5 cellular contexts compared by ENCODE assay signal in genomic region chr4:48745223-48745622, GRCh38. TPM values are rescaled to one million over a fixed set of nuclear protein-coding genes. Genes with fewer than 3 reads are reported as not detected.
DNase-seq lines count a peak whose midpoint lies in the region; ATAC-seq, FAIRE-seq and TF ChIP-seq lines count a peak whose summit lies in the region.
"Not testable (repeated sequence)": the region's sequence is repeated elsewhere in the genome, so short reads cannot be mapped to it uniquely, and the experiment has no call there.

No MANE protein-coding gene starts in this region.

- H2AFZ ChIP-seq in K562 (ENCODE audit: low read depth, low read length): not testable (repeated sequence)

- not testable (repeated sequence) for H3K9ac ChIP-seq in K562 (ENCODE audit: insufficient read depth in 1 of 2, low read depth in 2 of 2, low read length in 2 of 2)

- not testable (repeated sequence) for H3K36me3 ChIP-seq in HEK293 (ENCODE audit: control insufficient read depth in 2 of 2, insufficient read depth in 1 of 2, low read length in 2 of 2); K562 (ENCODE audit: control insufficient read depth, insufficient read depth, low read length)

- not testable (repeated sequence) for BruUV-seq in K562 (replicated peaks; lab: Mats Ljungman, UMichigan)

- H3K4me1 ChIP-seq in HEK293 (ENCODE audit: control insufficient read depth, insufficient read depth, low read length): not testable (repeated sequence)
- peaks cover 12 to 30% of the 10 kb centered on the region in 2 experiments; a peak in 4 of 5 replicates for H3K4me1 ChIP-seq in K562 (replicated peaks in 1 of 2; ENCODE audit: control insufficient read depth in 2 of 2, insufficient read depth in 2 of 2, low read length in 2 of 2)

- H3K27me3 ChIP-seq in CD4-positive, alpha-beta T cell (ENCODE audit: control insufficient read depth, insufficient read depth, low read length); K562 (ENCODE audit: control insufficient read depth in 2 of 2, insufficient read depth in 2 of 2, low read length in 2 of 2): not testable (repeated sequence)

- FAIRE-seq in K562 (lab: Jason Lieb, UNC): not testable (repeated sequence)

- TF ChIP-seq CTCF in CD4-positive, alpha-beta T cell (IDR thresholded peaks at IDR 0.05); HEK293 (tag by site-specific recombination; IDR thresholded peaks at IDR 0.05); K562 (IDR thresholded peaks at IDR 0.05 in 2 of 3, conservative IDR thresholded peaks at IDR 0.05 in 1 of 3; ENCODE audit: insufficient read depth in 2 of 3, low read depth in 1 of 3, low read length in 3 of 3); natural killer cell (IDR thresholded peaks at IDR 0.05): not testable (repeated sequence)

- CTCF ChIA-PET in CD4-positive, alpha-beta T cell (lab: Charles Lee); HEK293 (lab: Yijun Ruan, JAX); K562 (lab: Yijun Ruan, JAX; ENCODE audit: low intra/inter-chr PET ratio): not testable (repeated sequence)

- H3K27ac Mint-ChIP-seq in CD4-positive, alpha-beta T cell: peak overlapping the region; percentile 16
- H3K27ac Mint-ChIP-seq in activated T-cell treated with anti-CD3 and anti-CD28 coated beads, Interleukin-2, amount 50 U/mL, for 24 hours: peak overlapping the region; percentile 29
- peak overlapping the region; percentile 84 to 88 for H3K27ac Mint-ChIP-seq in natural killer cell

- not testable (repeated sequence) for ATAC-seq in CD4-positive, alpha-beta T cell (ENCODE audit: poor library complexity); K562; natural killer cell

- DNase-seq in CD4-positive, alpha-beta T cell; activated T-cell treated with anti-CD3 and anti-CD28 coated beads, Interleukin-2, amount 50 U/mL, for 24 hours; K562 (ENCODE audit: extremely low read depth in 1 of 4, low spot score in 3 of 4); natural killer cell: not testable (repeated sequence)

- H3K4me3 Mint-ChIP-seq in CD4-positive, alpha-beta T cell; activated T-cell treated with anti-CD3 and anti-CD28 coated beads, Interleukin-2, amount 50 U/mL, for 24 hours; natural killer cell: not testable (repeated sequence)

- intact Hi-C loops in CD4-positive, alpha-beta T cell (cut with DNase I, micrococcal nuclease); K562 (cut with micrococcal nuclease); natural killer cell (cut with micrococcal nuclease): not testable (repeated sequence)

- not testable (repeated sequence) for H3K9me3 ChIP-seq in CD4-positive, alpha-beta T cell (ENCODE audit: control insufficient read depth, low read length); HEK293 (ENCODE audit: control insufficient read depth, insufficient read depth, low read depth, low read length); K562 (replicated peaks; ENCODE audit: control insufficient read depth, insufficient read depth, low read depth, low read length)

- TF ChIP-seq RAD21 in K562 (CRISPR knock-in tag; conservative IDR thresholded peaks at IDR 0.05 in 1 of 2, IDR thresholded peaks at IDR 0.05 in 1 of 2): not testable (repeated sequence)

- not testable (repeated sequence) for H4K20me1 ChIP-seq in K562 (replicated peaks; ENCODE audit: control insufficient read depth, insufficient read depth, low read length)

- peaks cover 79% of the 10 kb centered on the region for H3K4me1 Mint-ChIP-seq in CD4-positive, alpha-beta T cell (ENCODE audit: low read depth)
- H3K4me1 Mint-ChIP-seq in activated T-cell treated with anti-CD3 and anti-CD28 coated beads, Interleukin-2, amount 50 U/mL, for 24 hours (ENCODE audit: low read depth): peaks cover 76% of the 10 kb centered on the region
- peaks cover 71 to 83% of the 10 kb centered on the region in 2 donors for H3K4me1 Mint-ChIP-seq in natural killer cell

- WGBS in K562 (ENCODE audit: insufficient coverage, low coverage, missing lambda C conversion rate): 80% methylated on average over 3 of the region's 5 CpGs

- H3K9me1 ChIP-seq in K562 (ENCODE audit: control insufficient read depth, insufficient read depth, low read length): not testable (repeated sequence)

- H3K4me2 ChIP-seq in K562 (ENCODE audit: insufficient read depth, low read length): not testable (repeated sequence)

- H3K4me3 ChIP-seq in HEK293 (ENCODE audit: low read depth, low read length); K562: not testable (repeated sequence)

- in situ Hi-C loops in K562 (cut with MboI): not testable (repeated sequence)

- H3K27me3 Mint-ChIP-seq in CD4-positive, alpha-beta T cell; activated T-cell treated with anti-CD3 and anti-CD28 coated beads, Interleukin-2, amount 50 U/mL, for 24 hours; natural killer cell (ENCODE audit: low read depth in 2 of 2): not testable (repeated sequence)

- peaks cover 76% of the 10 kb centered on the region for H3K79me2 ChIP-seq in K562 (ENCODE audit: control insufficient read depth, insufficient read depth, low read length)

- TF ChIP-seq EP300 in K562 (IDR thresholded peaks at IDR 0.05; ENCODE audit: low read length): not testable (repeated sequence)

- not testable (repeated sequence) for H3K9me3 Mint-ChIP-seq in CD4-positive, alpha-beta T cell; activated T-cell treated with anti-CD3 and anti-CD28 coated beads, Interleukin-2, amount 50 U/mL, for 24 hours; natural killer cell

- TF ChIP-seq POLR2A in K562 (conservative IDR thresholded peaks at IDR 0.05): not testable (repeated sequence)

- POLR2A ChIA-PET in CD4-positive, alpha-beta T cell (lab: Charles Lee); HEK293 (lab: Yijun Ruan, JAX); K562 (lab: Yijun Ruan, JAX): not testable (repeated sequence)

- not testable (repeated sequence) for H3K36me3 Mint-ChIP-seq in CD4-positive, alpha-beta T cell (ENCODE audit: low read depth); activated T-cell treated with anti-CD3 and anti-CD28 coated beads, Interleukin-2, amount 50 U/mL, for 24 hours (ENCODE audit: low read depth); natural killer cell

- not testable (repeated sequence) for H3K27ac ChIP-seq in CD4-positive, alpha-beta T cell (ENCODE audit: low read depth, low read length); HEK293 (ENCODE audit: extremely low read depth, low read depth, low read length); K562 (ENCODE audit: extremely low read depth, low read depth, low read length)

TF ChIP-seq in HEK293, 187 proteins besides CTCF, POLR2A, EP300 and RAD21:
- peak; percentile 83 for TF ChIP-seq ZNF146 (tag by site-specific recombination; IDR thresholded peaks at IDR 0.05)

TF ChIP-seq in K562, 482 proteins besides CTCF, POLR2A, EP300 and RAD21:
- TF ChIP-seq ZNF146 (CRISPR knock-in tag; IDR thresholded peaks at IDR 0.05; ENCODE audit: unreplicated experiment) (peak; percentile 45), KDM1A (IDR thresholded peaks at IDR 0.05) (peak in 1 of 2 experiments; percentile 56; a peak in 1 of 4 replicates), HDAC2 (IDR thresholded peaks at IDR 0.05) (0 out of 2 replicates have a peak, but pooled peaks have one; percentile 29), BCOR (IDR thresholded peaks at IDR 0.05) (peak; percentile 72)

RNA-seq across cellular contexts. Expression of gene FRYL, which starts 34.9 kb away (rescaled TPM):
- total RNA-seq in CD4-positive, alpha-beta T cell: 10 to 100 TPM; 86.1 to 87.7 TPM
- 54.3 and 216 TPM in 2 replicates for total RNA-seq in K562 (2011; cell fraction: chromatin; rRNA removed; ENCODE audit: low replicate concordance)
- total RNA-seq in K562 (2011; cell fraction: nucleolus; rRNA removed): 36.9 and 53.4 TPM in 2 replicates
- 66.0 and 97.4 TPM in 2 replicates for total RNA-seq in K562 (2011; cell fraction: nucleoplasm; rRNA removed)
- total RNA-seq in K562 (2014; rRNA removed) (15.9 and 31.6 TPM in 2 replicates), K562 (2014; rRNA removed; fragmentation: Illumina TruSeq; extraction: Trizol) (29.3 and 36.9 TPM in 2 replicates), K562 (2015; rRNA removed; fragmentation: Illumina TruSeq; extraction: Trizol) (31.7 and 34.9 TPM in 2 replicates), K562 (2021) (24.1 and 25.8 TPM in 2 replicates), natural killer cell (100 to 1,000 TPM; 143 to 181 (median 146) TPM)
- polyA plus RNA-seq in K562 (2011; rRNA removed) (16.0 and 21.7 TPM in 2 replicates), K562 (2014; fragmentation: Illumina TruSeq; extraction: Trizol) (11.4 and 13.2 TPM in 2 replicates), K562 (2014; fragmentation: Nextera tagmentation; extraction: Ambion mirVana) (1 to 10 TPM; 7.2 TPM), K562 (2014; rRNA removed) (9.3 and 11.5 TPM in 2 replicates)
- 4.9 and 8.5 TPM in 2 replicates for polyA plus RNA-seq in K562 (2011; cell fraction: cytosol; rRNA removed)
- 24.7 and 39.0 TPM in 2 replicates for polyA plus RNA-seq in K562 (2011; cell fraction: nucleus; rRNA removed)
- 10.3 and 14.0 TPM in 2 replicates for polyA plus RNA-seq in K562 (2012)
- 96.4 and 106 TPM in 2 replicates for polyA minus RNA-seq in K562 (2011; rRNA and poly(A)+ RNA removed)
- polyA minus RNA-seq in K562 (2011; cell fraction: cytosol; rRNA and poly(A)+ RNA removed): 18.9 and 26.7 TPM in 2 replicates
- polyA minus RNA-seq in K562 (2011; cell fraction: nucleus; rRNA and poly(A)+ RNA removed): 125 and 183 TPM in 2 replicates

Comparison
In these comparisons a context has a peak if more than half of its experiments do, and no peak if none do; other contexts are left out.
1. H3K27ac Mint-ChIP-seq: peak in every context shown above with its lines; median percentile 86 in natural killer cell; 29 in activated T-cell treated with anti-CD3 and anti-CD28 coated beads, Interleukin-2, amount 50 U/mL, for 24 hours; 16 in CD4-positive, alpha-beta T cell.